In the genomic region with DNA sequence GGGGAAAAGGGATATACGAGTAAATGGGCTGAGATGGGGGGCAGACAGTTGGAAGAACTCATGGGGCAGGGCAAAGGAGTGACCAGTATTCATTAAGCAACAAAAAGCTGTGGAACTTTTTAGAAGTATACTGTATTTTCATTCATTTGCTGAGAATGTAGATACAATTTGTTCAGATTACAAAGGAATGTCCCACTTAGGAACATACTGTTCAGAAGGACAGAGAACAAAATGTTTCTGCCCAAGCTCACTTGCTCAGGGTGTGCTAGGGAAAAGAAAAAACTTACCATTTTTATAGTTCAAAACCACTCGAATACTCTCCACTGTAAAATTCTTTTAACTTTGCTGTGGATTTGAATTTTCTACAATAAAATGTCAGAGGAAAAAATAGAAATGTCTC, we compare ENCODE assay signal across 15 cellular contexts.
A peak's percentile ranks its signal among the peaks of the same experiment; 100 is the strongest.
DNase-seq lines count a peak whose midpoint lies in the region; ATAC-seq and TF ChIP-seq lines count a peak whose summit lies in the region.
"Had no signal": no experiment of that assay in that cellular context is flagged by ENCODE, and none has a peak within 500 bp of the region (broad histone marks: within the 10 kb centered on the region; RNA-seq: fewer than 3 reads in every experiment).

No MANE protein-coding gene starts in this region.

- 30 to 37% methylated on average over 2 of the region's 2 CpGs for WGBS in body of pancreas, 2 donors

- intact Hi-C loops in body of pancreas (cut with DNase I) (no loop called here), tibial artery (cut with DNase I; ENCODE audit: low total_unique reads) (no loop called here)

- H3K4me1 ChIP-seq in body of pancreas: no peaks in the 10 kb centered on the region
- peaks cover 0 to 5% (median 0%) of the 10 kb centered on the region in 4 donors for H3K4me1 ChIP-seq in tibial artery

- no peak for TF ChIP-seq CTCF in body of pancreas (IDR thresholded peaks at IDR 0.05)
- no peak for TF ChIP-seq CTCF in tibial artery (IDR thresholded peaks at IDR 0.05)

- H3K4me3 ChIP-seq in body of pancreas (no peak overlapping the region), skeletal muscle cell (ENCODE audit: low read depth, low read length) (no peak overlapping the region), tibial artery (no peak overlapping the region)
- H3K4me3 ChIP-seq: GM23338 had no signal

- DNase-seq in LHCN-M2 (ENCODE audit: low read depth) (peak; percentile 57), body of pancreas (no peak), skeletal muscle cell (ENCODE audit: low read depth) (peak; percentile 4), tibial artery (no peak), Ammon's horn (ENCODE audit: low spot score) (no peak)
- no peak for DNase-seq in activated T-cell treated with anti-CD3 and anti-CD28 coated beads, Interleukin-2, amount 50 U/mL, for 48 hours
- DNase-seq: ACHN; C1 segment of cervical spinal cord; Calu3; CD4-positive, alpha-beta T cell; DMS 273 treated with DMSO at 0.1 percent for 48 hours; H7; IMR-90 had no signal

- H3K36me3 ChIP-seq in body of pancreas (replicated peaks in 1 of 2; ENCODE audit: insufficient read depth in 1 of 2, low read depth in 2 of 2) (no peaks in the 10 kb centered on the region), tibial artery (no peaks in the 10 kb centered on the region)

- peak overlapping the region in 1 of 4 donors; percentile 34 for H3K27ac ChIP-seq in body of pancreas
- peak overlapping the region; percentile 41 to 63 for H3K27ac ChIP-seq in tibial artery

- no peak for TF ChIP-seq POLR2A in body of pancreas (IDR thresholded peaks at IDR 0.05)

- H3K9me3 ChIP-seq in body of pancreas (no peaks in the 10 kb centered on the region), tibial artery (no peaks in the 10 kb centered on the region)

- peak; percentile 62 for ATAC-seq in body of pancreas
- ATAC-seq in GM19328 (IDR thresholded peaks at IDR 0.05; ENCODE audit: unreplicated experiment): no peak
- ATAC-seq: GM23338 had no signal

- H3K27me3 ChIP-seq in body of pancreas: no peaks in the 10 kb centered on the region
- H3K27me3 ChIP-seq in tibial artery: no peaks in the 10 kb centered on the region

Comparison
In these comparisons a context has a peak if more than half of its experiments do, and no peak if none do; other contexts are left out.
1. DNase-seq: peak in LHCN-M2 (single experiment) and skeletal muscle cell (single experiment); none in body of pancreas (0 of 4), tibial artery (0 of 2), Ammon's horn (single experiment) and activated T-cell treated with anti-CD3 and anti-CD28 coated beads, Interleukin-2, amount 50 U/mL, for 48 hours (0 of 2).